In the genomic region with DNA sequence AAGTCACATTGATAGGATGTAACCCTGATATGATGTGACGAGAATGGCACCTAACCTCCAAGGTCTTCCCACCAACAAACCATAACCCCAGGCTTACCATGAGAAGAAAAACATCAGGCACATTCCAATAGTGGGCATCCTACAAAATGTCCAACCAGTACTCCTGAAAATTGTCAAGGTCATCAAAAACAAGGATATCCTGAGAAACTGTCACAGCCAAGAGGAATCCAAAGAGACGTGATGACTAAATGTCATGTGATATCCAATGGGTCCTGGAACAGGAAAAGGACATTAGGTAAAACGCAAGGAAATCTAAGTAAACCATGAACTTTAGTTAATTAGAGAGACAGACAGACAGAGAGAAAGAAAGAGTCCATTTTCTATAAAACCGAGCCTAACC, we compare ENCODE assay signal across 40 cellular contexts. TPM values are rescaled to one million over a fixed set of nuclear protein-coding genes. Genes with fewer than 3 reads are reported as not detected.
"Had no signal": no experiment of that assay in that cellular context is flagged by ENCODE, and none has a peak within 500 bp of the region (broad histone marks: within the 10 kb centered on the region; RNA-seq: fewer than 3 reads in every experiment).

No MANE protein-coding gene starts in this region.

- H3K27ac Mint-ChIP-seq: activated B cell treated with CpG ODN at 0.5 μM for 24 hours; activated CD8-positive, alpha-beta T cell treated with anti-CD3 and anti-CD28 coated beads for 36 hours; activated naive CD4-positive, alpha-beta T cell treated with anti-CD3 and anti-CD28 coated beads for 36 hours; activated naive CD8-positive, alpha-beta T cell treated with anti-CD3 and anti-CD28 coated beads for 36 hours; activated naive CD8-positive, alpha-beta T cell treated with anti-CD3 and anti-CD28 coated beads, Interleukin-2, amount 50 U/mL, for 24 hours; activated T-helper 1 cell treated with anti-CD3 and anti-CD28 coated beads, Interleukin-12 subunit alpha, Interleukin-12 subunit beta, Interleukin-2, Interleukin-4 antibody, amounts not matched to agents 30 ng/mL and 10 ng/mL and 1 ng/mL, durations not matched to agents 14 hours and 24 hours and 36 hours; activated T-helper 2 cell treated with anti-CD3 and anti-CD28 coated beads, Interferon-gamma antibody, Interleukin-2, Interleukin-4, amounts not matched to agents 10 μg/mL and 5 μg/mL and 100 μg/mL, durations not matched to agents 14 hours and 24 hours and 36 hours; brain; T-helper 17 cell; T-helper 2 cell treated with Interferon-gamma antibody and Interleukin-4, amounts not matched to agents 5 μg/mL and 100 μg/mL, for 36 hours had no signal

- H3K4me1 Mint-ChIP-seq: activated naive CD4-positive, alpha-beta T cell treated with anti-CD3 and anti-CD28 coated beads, Interleukin-2, amount 50 U/mL, for 24 hours; activated naive CD8-positive, alpha-beta T cell treated with anti-CD3 and anti-CD28 coated beads for 36 hours; brain; T-helper 17 cell had no signal

- H3K27ac ChIP-seq: adrenal gland, breast epithelium, cardiac muscle cell, colonic mucosa, epithelial cell of prostate, esophagus squamous epithelium, gastroesophageal sphincter, heart right ventricle, WERI-Rb-1 had no signal

- H3K36me3 Mint-ChIP-seq: activated naive CD4-positive, alpha-beta T cell treated with anti-CD3 and anti-CD28 coated beads, Interleukin-2, amount 50 U/mL, for 24 hours; activated naive CD8-positive, alpha-beta T cell treated with anti-CD3 and anti-CD28 coated beads for 36 hours; brain had no signal

- H3K9me3 Mint-ChIP-seq: activated T-helper 2 cell treated with anti-CD3 and anti-CD28 coated beads, Interferon-gamma antibody, Interleukin-2, Interleukin-4, amounts not matched to agents 10 μg/mL and 5 μg/mL and 100 μg/mL, durations not matched to agents 14 hours and 24 hours and 36 hours had no signal

- DNase-seq: activated B cell treated with CpG ODN at 0.5 μM for 24 hours; activated CD4-positive, alpha-beta T cell treated with anti-CD3 and anti-CD28 coated beads for 48 hours; activated CD4-positive, alpha-beta T cell treated with anti-CD3 and anti-CD28 coated beads, Interleukin-2, amount 50 U/mL, for 1 hour; activated CD4-positive, alpha-beta T cell treated with anti-CD3 and anti-CD28 coated beads, Interleukin-2, amount 50 U/mL, for 48 hours; activated CD8-positive, alpha-beta memory T cell treated with anti-CD3 and anti-CD28 coated beads for 24 hours; activated CD8-positive, alpha-beta T cell treated with anti-CD3 and anti-CD28 coated beads for 36 hours; activated effector memory CD4-positive, alpha-beta T cell treated with anti-CD3 and anti-CD28 coated beads, Interleukin-2, amount 50 U/mL, for 16 hours; activated naive CD4-positive, alpha-beta T cell treated with anti-CD3 and anti-CD28 coated beads for 36 hours; activated naive CD8-positive, alpha-beta T cell treated with anti-CD3 and anti-CD28 coated beads for 36 hours; activated naive CD8-positive, alpha-beta T cell treated with anti-CD3 and anti-CD28 coated beads, Interleukin-2, amount 50 U/mL, for 24 hours; activated T-cell treated with anti-CD3 and anti-CD28 coated beads, Interleukin-2, amount 50 U/mL, for 1 hour; activated T-cell treated with anti-CD3 and anti-CD28 coated beads, Interleukin-2, amount 50 U/mL, for 48 hours; adrenal gland; amygdala; central memory CD4-positive, alpha-beta T cell; cerebellar nuclear complex; colonic mucosa; effector CD8-positive, alpha-beta T cell; esophagus squamous epithelium; foreskin melanocyte; heart right ventricle; T-helper 17 cell; T1000; WERI-Rb-1 had no signal

- H3K27me3 Mint-ChIP-seq: activated B cell treated with CpG ODN at 0.5 μM for 24 hours; activated naive CD4-positive, alpha-beta T cell treated with anti-CD3 and anti-CD28 coated beads, Interleukin-2, amount 50 U/mL, for 24 hours; activated naive CD8-positive, alpha-beta T cell treated with anti-CD3 and anti-CD28 coated beads for 36 hours; T-helper 17 cell had no signal

- H3K4me3 ChIP-seq: adrenal gland, breast epithelium, cardiac muscle cell, colonic mucosa, esophagus squamous epithelium, gastroesophageal sphincter, heart right ventricle had no signal

- FAIRE-seq: endometrium had no signal

- H3K36me3 ChIP-seq: adrenal gland, breast epithelium, cardiac muscle cell, colonic mucosa, esophagus squamous epithelium, gastroesophageal sphincter, heart right ventricle, WERI-Rb-1 had no signal

- H3K4me3 Mint-ChIP-seq: activated B cell treated with CpG ODN at 0.5 μM for 24 hours; activated CD8-positive, alpha-beta T cell treated with anti-CD3 and anti-CD28 coated beads for 36 hours; activated naive CD4-positive, alpha-beta T cell treated with anti-CD3 and anti-CD28 coated beads for 36 hours; activated naive CD4-positive, alpha-beta T cell treated with anti-CD3 and anti-CD28 coated beads, Interleukin-2, amount 50 U/mL, for 24 hours; activated naive CD8-positive, alpha-beta T cell treated with anti-CD3 and anti-CD28 coated beads for 36 hours; activated naive CD8-positive, alpha-beta T cell treated with anti-CD3 and anti-CD28 coated beads, Interleukin-2, amount 50 U/mL, for 24 hours; activated T-helper 1 cell treated with anti-CD3 and anti-CD28 coated beads, Interleukin-12 subunit alpha, Interleukin-12 subunit beta, Interleukin-2, Interleukin-4 antibody, amounts not matched to agents 30 ng/mL and 10 ng/mL and 1 ng/mL, durations not matched to agents 14 hours and 24 hours and 36 hours; brain; T-helper 17 cell; T-helper 2 cell treated with Interferon-gamma antibody and Interleukin-4, amounts not matched to agents 5 μg/mL and 100 μg/mL, for 36 hours had no signal

- H3K9me3 ChIP-seq: adrenal gland, colonic mucosa had no signal

- H3K27me3 ChIP-seq: adrenal gland, breast epithelium, colonic mucosa had no signal

- H3K4me1 ChIP-seq: adrenal gland, breast epithelium, colonic mucosa, esophagus squamous epithelium, gastroesophageal sphincter, heart right ventricle had no signal

- ATAC-seq: activated CD4-positive, CD25-positive, alpha-beta regulatory T cell treated with anti-CD3 and anti-CD28 coated beads, Interleukin-2, amount 50 U/mL, for 24 hours; activated CD8-positive, alpha-beta T cell treated with anti-CD3 and anti-CD28 coated beads for 36 hours; activated naive CD8-positive, alpha-beta T cell treated with anti-CD3 and anti-CD28 coated beads, Interleukin-2, amount 50 U/mL, for 24 hours; gastroesophageal sphincter; heart right ventricle; T-helper 17 cell had no signal

RNA-seq across cellular contexts. Expression of gene CYP1A2, which starts 2.3 kb away (rescaled TPM):
- total RNA-seq: activated CD8-positive, alpha-beta T cell treated with anti-CD3 and anti-CD28 coated beads for 36 hours; activated naive CD4-positive, alpha-beta T cell treated with anti-CD3 and anti-CD28 coated beads for 36 hours; activated naive CD8-positive, alpha-beta T cell treated with anti-CD3 and anti-CD28 coated beads for 36 hours; activated T-helper 1 cell treated with anti-CD3 and anti-CD28 coated beads, Interleukin-12 subunit alpha, Interleukin-12 subunit beta, Interleukin-2, Interleukin-4 antibody, amounts not matched to agents 30 ng/mL and 10 ng/mL and 1 ng/mL, durations not matched to agents 14 hours and 24 hours and 36 hours; activated T-helper 2 cell treated with anti-CD3 and anti-CD28 coated beads, Interferon-gamma antibody, Interleukin-2, Interleukin-4, amounts not matched to agents 10 μg/mL and 5 μg/mL and 100 μg/mL, durations not matched to agents 14 hours and 24 hours and 36 hours; adrenal gland; aorta; breast epithelium; cardiac muscle cell; colonic mucosa; endothelial cell of umbilical vein; esophagus squamous epithelium; fibroblast of lung; fibroblast of villous mesenchyme; gastroesophageal sphincter; glomerular endothelial cell; T-helper 17 cell had no signal

RNA-seq across cellular contexts. Expression of gene CYP1A1, which starts 21.1 kb away (rescaled TPM):
- total RNA-seq: colonic mucosa, fibroblast of villous mesenchyme had no signal
